In genomic region chr2:45649457-45649854, GRCh38 we compare ENCODE assay signal across 2 cellular contexts.
TF ChIP-seq lines count a peak whose summit lies in the region.

No MANE protein-coding gene starts in this region.

TF ChIP-seq in GM12878, 131 proteins besides CTCF, POLR2A, EP300 and RAD21:
- TF ChIP-seq NBN (IDR thresholded peaks at IDR 0.05) = no peak
- no peak for TF ChIP-seq KLF5 (IDR thresholded peaks at IDR 0.05; ENCODE audit: partially characterized antibody)
- TF ChIP-seq FOXM1 (IDR thresholded peaks at IDR 0.05; ENCODE audit: low read depth, low read length) = no peak
- TF ChIP-seq STAT1 (conservative IDR thresholded peaks at IDR 0.05) = no peak
- no peak for TF ChIP-seq GATAD2B (conservative IDR thresholded peaks at IDR 0.05; ENCODE audit: low read depth)

TF ChIP-seq in HepG2, 621 proteins besides CTCF, POLR2A, EP300 and RAD21:
- TF ChIP-seq ZNF605 (CRISPR knock-in tag; IDR thresholded peaks at IDR 0.05) (no peak), DMTF1 (CRISPR knock-in tag; IDR thresholded peaks at IDR 0.05) (no peak), ZSCAN25 (CRISPR knock-in tag; IDR thresholded peaks at IDR 0.05) (0 out of 2 replicates have a peak, but pooled peaks have one; percentile 2), MIER2 (CRISPR knock-in tag; IDR thresholded peaks at IDR 0.05) (no peak), ZNF292 (CRISPR knock-in tag; IDR thresholded peaks at IDR 0.05; ENCODE audit: borderline replicate concordance, low read depth) (0 out of 2 replicates have a peak, but pooled peaks have one; percentile 5), E2F1 (CRISPR knock-in tag; IDR thresholded peaks at IDR 0.05) (0 out of 2 replicates have a peak, but pooled peaks have one; percentile 22), CSRNP2 (CRISPR knock-in tag; conservative IDR thresholded peaks at IDR 0.05; ENCODE audit: low read depth) (no peak), HNF4A (CRISPR knock-in tag; IDR thresholded peaks at IDR 0.05) (no peak), PLSCR1 (CRISPR knock-in tag; IDR thresholded peaks at IDR 0.05; ENCODE audit: borderline replicate concordance) (no peak), ZBTB39 (CRISPR knock-in tag; IDR thresholded peaks at IDR 0.05) (no peak), PPARG (CRISPR knock-in tag; conservative IDR thresholded peaks at IDR 0.05) (0 out of 2 replicates have a peak, but pooled peaks have one; percentile 28)
